13 cellular contexts compared by ENCODE assay signal in genomic region chr10:98391065-98391464, GRCh38. TPM values are rescaled to one million over a fixed set of nuclear protein-coding genes. Genes with fewer than 3 reads are reported as not detected.
DNase-seq lines count a peak whose midpoint lies in the region; ATAC-seq lines count a peak whose summit lies in the region.
"Had no signal": no experiment of that assay in that cellular context is flagged by ENCODE, and none has a peak within 500 bp of the region (broad histone marks: within the 10 kb centered on the region; RNA-seq: fewer than 3 reads in every experiment).

No MANE protein-coding gene starts in this region.

- no peaks in the 10 kb centered on the region for H3K36me3 Mint-ChIP-seq in activated naive CD4-positive, alpha-beta T cell treated with anti-CD3 and anti-CD28 coated beads, Interleukin-2, amount 10 ng/mL, durations not matched to agents 7 days and 5 days
- H3K36me3 Mint-ChIP-seq in T-helper 17 cell (ENCODE audit: low read depth) = peaks cover 12% of the 10 kb centered on the region
- H3K36me3 Mint-ChIP-seq in stimulated activated memory B cell treated with anti-CD40 and anti-IgM and Interleukin-4, amounts not matched to agents 10 μg/mL and 1 μg/mL and 100 μg/mL, for 72 hours = no peaks in the 10 kb centered on the region

- DNase-seq in activated naive CD4-positive, alpha-beta T cell treated with anti-CD3 and anti-CD28 coated beads, Interleukin-2, amount 10 ng/mL, durations not matched to agents 7 days and 5 days = peak; percentile 43
- no peak for DNase-seq in activated naive CD4-positive, alpha-beta T cell treated with anti-CD3 and anti-CD28 coated beads, Interleukin-2, amount 50 U/mL, for 16 hours
- DNase-seq in T-helper 17 cell (no peak), cerebellar nuclear complex (lab: John Stamatoyannopoulos, UW) (no peak)
- DNase-seq in stimulated activated naive CD8-positive, alpha-beta T cell treated with anti-CD3 and anti-CD28 coated beads, Interleukin-15, amount 100 ng/mL, for 72 hours = no peak
- DNase-seq: erythroblast, HFFc6, NCI-H1105, retina had no signal

- H3K9me3 ChIP-seq in T-helper 17 cell (ENCODE audit: control insufficient read depth, low read length, poor library complexity, severe bottlenecking) = no peaks in the 10 kb centered on the region
- H3K9me3 ChIP-seq: thyroid gland had no signal

- CTCF ChIA-PET in activated naive CD4-positive, alpha-beta T cell treated with anti-CD3 and anti-CD28 coated beads, Interleukin-2, amount 10 ng/mL, durations not matched to agents 7 days and 5 days (lab: Charles Lee) = no interaction called here

- H3K4me3 Mint-ChIP-seq in activated naive CD4-positive, alpha-beta T cell treated with anti-CD3 and anti-CD28 coated beads, Interleukin-2, amount 10 ng/mL, durations not matched to agents 7 days and 5 days = peak overlapping the region; percentile 20
- peak overlapping the region; percentile 82 for H3K4me3 Mint-ChIP-seq in T-helper 17 cell
- H3K4me3 Mint-ChIP-seq in stimulated activated naive CD8-positive, alpha-beta T cell treated with anti-CD3 and anti-CD28 coated beads, Interleukin-15, amount 100 ng/mL, for 72 hours = peak overlapping the region in 1 of 2 donors; percentile 19
- no peak overlapping the region for H3K4me3 Mint-ChIP-seq in stimulated activated memory B cell treated with anti-CD40 and anti-IgM and Interleukin-4, amounts not matched to agents 10 μg/mL and 1 μg/mL and 100 μg/mL, for 72 hours
- H3K4me3 Mint-ChIP-seq: HFFc6 had no signal

- peak; percentile 71 for ATAC-seq in HG03432 (IDR thresholded peaks at IDR 0.05; ENCODE audit: unreplicated experiment)
- no peak for ATAC-seq in T-helper 17 cell
- ATAC-seq in stimulated activated naive CD8-positive, alpha-beta T cell treated with anti-CD3 and anti-CD28 coated beads, Interleukin-15, amount 100 ng/mL, for 72 hours = peak; percentile 60
- no peak for ATAC-seq in GM19467 (IDR thresholded peaks at IDR 0.05; ENCODE audit: unreplicated experiment)
- no peak for ATAC-seq in stimulated activated memory B cell treated with anti-CD40 and anti-IgM and Interleukin-4, amounts not matched to agents 10 μg/mL and 1 μg/mL and 100 μg/mL, for 72 hours

- peaks cover 12% of the 10 kb centered on the region for H3K27me3 Mint-ChIP-seq in activated naive CD4-positive, alpha-beta T cell treated with anti-CD3 and anti-CD28 coated beads, Interleukin-2, amount 10 ng/mL, durations not matched to agents 7 days and 5 days
- H3K27me3 Mint-ChIP-seq in T-helper 17 cell = no peaks in the 10 kb centered on the region
- no peaks in the 10 kb centered on the region for H3K27me3 Mint-ChIP-seq in stimulated activated naive CD8-positive, alpha-beta T cell treated with anti-CD3 and anti-CD28 coated beads, Interleukin-15, amount 100 ng/mL, for 72 hours
- H3K27me3 Mint-ChIP-seq in stimulated activated memory B cell treated with anti-CD40 and anti-IgM and Interleukin-4, amounts not matched to agents 10 μg/mL and 1 μg/mL and 100 μg/mL, for 72 hours = no peaks in the 10 kb centered on the region

- peak overlapping the region; percentile 67 for H3K27ac Mint-ChIP-seq in activated naive CD4-positive, alpha-beta T cell treated with anti-CD3 and anti-CD28 coated beads, Interleukin-2, amount 10 ng/mL, durations not matched to agents 7 days and 5 days
- peak overlapping the region; percentile 56 for H3K27ac Mint-ChIP-seq in T-helper 17 cell
- H3K27ac Mint-ChIP-seq in stimulated activated naive CD8-positive, alpha-beta T cell treated with anti-CD3 and anti-CD28 coated beads, Interleukin-15, amount 100 ng/mL, for 72 hours = peak overlapping the region in 1 of 2 donors; percentile 12
- no peak overlapping the region for H3K27ac Mint-ChIP-seq in stimulated activated memory B cell treated with anti-CD40 and anti-IgM and Interleukin-4, amounts not matched to agents 10 μg/mL and 1 μg/mL and 100 μg/mL, for 72 hours
- H3K27ac Mint-ChIP-seq: HFFc6 had no signal

- H3K4me1 Mint-ChIP-seq in activated naive CD4-positive, alpha-beta T cell treated with anti-CD3 and anti-CD28 coated beads, Interleukin-2, amount 10 ng/mL, durations not matched to agents 7 days and 5 days = peaks cover 31% of the 10 kb centered on the region
- H3K4me1 Mint-ChIP-seq in T-helper 17 cell = peaks cover 40% of the 10 kb centered on the region
- peaks cover 25% of the 10 kb centered on the region for H3K4me1 Mint-ChIP-seq in stimulated activated naive CD8-positive, alpha-beta T cell treated with anti-CD3 and anti-CD28 coated beads, Interleukin-15, amount 100 ng/mL, for 72 hours
- peaks cover 10% of the 10 kb centered on the region for H3K4me1 Mint-ChIP-seq in stimulated activated memory B cell treated with anti-CD40 and anti-IgM and Interleukin-4, amounts not matched to agents 10 μg/mL and 1 μg/mL and 100 μg/mL, for 72 hours

- H3K9me3 Mint-ChIP-seq in activated naive CD4-positive, alpha-beta T cell treated with anti-CD3 and anti-CD28 coated beads, Interleukin-2, amount 10 ng/mL, durations not matched to agents 7 days and 5 days = no peaks in the 10 kb centered on the region
- H3K9me3 Mint-ChIP-seq in stimulated activated naive CD8-positive, alpha-beta T cell treated with anti-CD3 and anti-CD28 coated beads, Interleukin-15, amount 100 ng/mL, for 72 hours = no peaks in the 10 kb centered on the region
- no peaks in the 10 kb centered on the region for H3K9me3 Mint-ChIP-seq in stimulated activated memory B cell treated with anti-CD40 and anti-IgM and Interleukin-4, amounts not matched to agents 10 μg/mL and 1 μg/mL and 100 μg/mL, for 72 hours
- H3K9me3 Mint-ChIP-seq: HFFc6 had no signal

RNA-seq across cellular contexts. Expression of gene PYROXD2, which starts 23.9 kb away (rescaled TPM):
- 10 to 100 TPM; 21.5 to 25.4 TPM for total RNA-seq in T-helper 17 cell

RNA-seq across cellular contexts. Expression of gene HPS1, which starts 55.7 kb away (rescaled TPM):
- 10 to 100 TPM; 76.5 to 79.3 TPM for total RNA-seq in T-helper 17 cell

Comparison
In these comparisons a context has a peak if more than half of its experiments do, and no peak if none do; other contexts are left out.
1. ATAC-seq: peak in HG03432 (single experiment) and stimulated activated naive CD8-positive, alpha-beta T cell treated with anti-CD3 and anti-CD28 coated beads, Interleukin-15, amount 100 ng/mL, for 72 hours (single experiment); none in T-helper 17 cell (single experiment), GM19467 (single experiment) and stimulated activated memory B cell treated with anti-CD40 and anti-IgM and Interleukin-4, amounts not matched to agents 10 μg/mL and 1 μg/mL and 100 μg/mL, for 72 hours (single experiment).